25 cellular contexts compared by ENCODE assay signal in the genomic region with DNA sequence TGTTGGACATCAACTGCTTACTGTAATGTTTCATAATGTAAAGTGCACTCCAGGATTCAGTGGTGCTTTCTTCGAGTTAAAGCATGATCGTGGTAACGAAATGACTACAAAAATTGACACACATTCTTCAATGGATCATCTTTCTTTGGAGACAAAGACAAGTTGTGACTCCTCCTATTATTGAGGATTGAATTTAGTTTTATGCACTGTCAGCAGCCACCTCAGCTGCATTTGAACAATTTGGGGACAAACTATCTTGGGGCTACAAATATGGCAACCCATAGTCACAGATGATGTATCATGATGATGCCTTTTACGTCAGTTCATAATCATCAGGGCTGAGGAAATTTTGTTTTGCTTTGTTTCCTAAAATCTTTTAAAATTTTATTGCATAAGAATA.
DNase-seq lines count a peak whose midpoint lies in the region; ATAC-seq, FAIRE-seq and TF ChIP-seq lines count a peak whose summit lies in the region.
"Had no signal": no experiment of that assay in that cellular context is flagged by ENCODE, and none has a peak within 500 bp of the region (broad histone marks: within the 10 kb centered on the region; RNA-seq: fewer than 3 reads in every experiment).

No MANE protein-coding gene starts in this region.

- no peak for FAIRE-seq in HepG2 (lab: Jason Lieb, UNC)
- FAIRE-seq in K562 (lab: Jason Lieb, UNC): no peak
- FAIRE-seq: GM12878, GM12892, GM18507 had no signal

- H3K9me3 ChIP-seq in HepG2 (ENCODE audit: low read length) (no peaks in the 10 kb centered on the region), right lobe of liver (no peaks in the 10 kb centered on the region), K562 (replicated peaks; ENCODE audit: control insufficient read depth, insufficient read depth, low read depth, low read length) (no peaks in the 10 kb centered on the region), esophagus squamous epithelium (no peaks in the 10 kb centered on the region), colonic mucosa (no peaks in the 10 kb centered on the region)
- H3K9me3 ChIP-seq: BE2C, BLaER1 had no signal

- ATAC-seq in HepG2: no peak
- ATAC-seq in right lobe of liver: no peak
- ATAC-seq in K562: no peak
- ATAC-seq: GM12878 had no signal

- DNase-seq in HepG2 (ENCODE audit: low spot score) (no peak), right lobe of liver (no peak), K562 (ENCODE audit: extremely low read depth in 1 of 4, low spot score in 3 of 4) (no peak), esophagus squamous epithelium (lab: John Stamatoyannopoulos, UW) (no peak), ecto neural progenitor cell (ENCODE audit: low spot score) (no peak), colonic mucosa (no peak)
- DNase-seq: ACHN; BE2C; C1 segment of cervical spinal cord; CD4-positive, alpha-beta memory T cell; CD4-positive, CD25-positive, alpha-beta regulatory T cell; CD8-positive, alpha-beta memory T cell; COR-L47; DMS 273 treated with DMSO at 0.1 percent for 48 hours; DMS153; DMS53; DMS79; DND-41; EL; GDM1 had no signal

- H3K9ac ChIP-seq in HepG2 (ENCODE audit: insufficient read depth, low read depth, low read length): no peak overlapping the region
- no peak overlapping the region for H3K9ac ChIP-seq in K562 (ENCODE audit: insufficient read depth in 1 of 2, low read depth in 2 of 2, low read length in 2 of 2)
- H3K9ac ChIP-seq in colonic mucosa (ENCODE audit: low read depth in 2 of 2, low read length in 2 of 2): no peak overlapping the region
- H3K9ac ChIP-seq: BLaER1 had no signal

- H3K36me3 ChIP-seq in HepG2 (replicated peaks in 1 of 2; ENCODE audit: control insufficient read depth in 1 of 2, insufficient read depth in 2 of 2, low read length in 2 of 2) (no peaks in the 10 kb centered on the region), right lobe of liver (no peaks in the 10 kb centered on the region), K562 (ENCODE audit: control insufficient read depth, insufficient read depth, low read length) (no peaks in the 10 kb centered on the region), esophagus squamous epithelium (no peaks in the 10 kb centered on the region), colonic mucosa (no peaks in the 10 kb centered on the region)
- H3K36me3 ChIP-seq: BE2C, BLaER1 had no signal

- 0% methylated on average over 4 of the region's 4 CpGs for WGBS in HepG2 (ENCODE audit: low lambda C conversion rate)
- 88% methylated on average over 4 of the region's 4 CpGs for WGBS in right lobe of liver (ENCODE audit: insufficient coverage, low coverage, low lambda C conversion rate, missing lambda C conversion rate)
- WGBS in K562 (ENCODE audit: insufficient coverage, low coverage, missing lambda C conversion rate): 0% methylated on average over 4 of the region's 4 CpGs
- 70 to 91% methylated on average over 4 of the region's 4 CpGs for WGBS in esophagus squamous epithelium, 2 donors

- no peak for TF ChIP-seq EP300 in HepG2 (IDR thresholded peaks at IDR 0.05; ENCODE audit: low read depth in 2 of 2, low read length in 2 of 2)
- no peak for TF ChIP-seq EP300 in HepG2 (CRISPR knock-in tag; IDR thresholded peaks at IDR 0.05; ENCODE audit: borderline replicate concordance)
- TF ChIP-seq EP300 in K562 (IDR thresholded peaks at IDR 0.05; ENCODE audit: low read length): no peak

- TF ChIP-seq CTCF in HepG2 (CRISPR knock-in tag; IDR thresholded peaks at IDR 0.05) (no peak), right lobe of liver (IDR thresholded peaks at IDR 0.05) (no peak), K562 (IDR thresholded peaks at IDR 0.05 in 2 of 3, conservative IDR thresholded peaks at IDR 0.05 in 1 of 3; ENCODE audit: insufficient read depth in 2 of 3, low read depth in 1 of 3, low read length in 3 of 3) (no peak), esophagus squamous epithelium (IDR thresholded peaks at IDR 0.05) (no peak), colonic mucosa (IDR thresholded peaks at IDR 0.05) (no peak)

- no peak overlapping the region for H3K4me2 ChIP-seq in HepG2 (ENCODE audit: low read depth, low read length)
- H3K4me2 ChIP-seq in K562 (ENCODE audit: insufficient read depth, low read length): no peak overlapping the region
- H3K4me2 ChIP-seq: BLaER1 had no signal

- H4K20me1 ChIP-seq in HepG2 (ENCODE audit: insufficient read depth, low read length): no peaks in the 10 kb centered on the region
- H4K20me1 ChIP-seq in K562 (replicated peaks; ENCODE audit: control insufficient read depth, insufficient read depth, low read length): 0 out of 2 replicates have a peak, but pooled peaks cover 10% of the 10 kb centered on the region
- H4K20me1 ChIP-seq: BLaER1 had no signal

- H2AFZ ChIP-seq in HepG2 (ENCODE audit: low read length) (no peak overlapping the region), K562 (ENCODE audit: low read depth, low read length) (no peak overlapping the region)

- intact Hi-C loops in HepG2 (cut with micrococcal nuclease; ENCODE audit: unreplicated experiment) (no loop called here), right lobe of liver (cut with DNase I) (no loop called here), K562 (cut with micrococcal nuclease) (no loop called here), esophagus squamous epithelium (cut with DNase I) (no loop called here), colonic mucosa (cut with DNase I) (no loop called here)

- H3K27me3 ChIP-seq in HepG2 (ENCODE audit: control insufficient read depth in 1 of 2, insufficient read depth in 2 of 2, low read length in 2 of 2) (peaks cover 2 to 47% of the 10 kb centered on the region in 2 experiments; a peak in 4 of 5 replicates), right lobe of liver (no peaks in the 10 kb centered on the region), K562 (ENCODE audit: control insufficient read depth in 2 of 2, insufficient read depth in 2 of 2, low read length in 2 of 2) (peaks cover 2 to 6% of the 10 kb centered on the region in 2 experiments; a peak in 3 of 5 replicates), esophagus squamous epithelium (no peaks in the 10 kb centered on the region), colonic mucosa (no peaks in the 10 kb centered on the region)
- H3K27me3 ChIP-seq: BE2C, BLaER1 had no signal

- CTCF ChIA-PET in HepG2 (lab: Yijun Ruan, JAX; ENCODE audit: low intra/inter-chr PET ratio, low total read pairs) (no interaction called here), K562 (lab: Yijun Ruan, JAX; ENCODE audit: low intra/inter-chr PET ratio) (no interaction called here)

- no peak for TF ChIP-seq RAD21 in HepG2 (CRISPR knock-in tag; IDR thresholded peaks at IDR 0.05)
- TF ChIP-seq RAD21 in K562 (CRISPR knock-in tag; conservative IDR thresholded peaks at IDR 0.05 in 1 of 2, IDR thresholded peaks at IDR 0.05 in 1 of 2): no peak

- H3K9me1 ChIP-seq in K562 (ENCODE audit: control insufficient read depth, insufficient read depth, low read length): no peaks in the 10 kb centered on the region

- H3K4me3 ChIP-seq in HepG2 (replicated peaks in 1 of 3; ENCODE audit: insufficient read depth in 1 of 3, low read depth in 2 of 3, low read length in 3 of 3) (no peak overlapping the region), right lobe of liver (no peak overlapping the region), K562 (no peak overlapping the region), esophagus squamous epithelium (no peak overlapping the region), colonic mucosa (no peak overlapping the region)
- H3K4me3 ChIP-seq: BLaER1, GM12878 had no signal

- H3K27ac ChIP-seq in HepG2 (ENCODE audit: extremely low read length, insufficient read depth, low read length) (no peak overlapping the region), right lobe of liver (no peak overlapping the region), K562 (ENCODE audit: extremely low read depth, low read depth, low read length) (no peak overlapping the region), esophagus squamous epithelium (peak overlapping the region in 3 of 4 donors; percentile 11 to 63 (median 58)), colonic mucosa (no peak overlapping the region)
- H3K27ac ChIP-seq: 22Rv1, BLaER1 had no signal

- no peak for TF ChIP-seq POLR2A in HepG2 (IDR thresholded peaks at IDR 0.05; ENCODE audit: insufficient read depth in 1 of 2, low read depth in 2 of 2, low read length in 2 of 2)
- no peak for TF ChIP-seq POLR2A in right lobe of liver (IDR thresholded peaks at IDR 0.05)
- TF ChIP-seq POLR2A in K562 (conservative IDR thresholded peaks at IDR 0.05): no peak
- TF ChIP-seq POLR2A in esophagus squamous epithelium (IDR thresholded peaks at IDR 0.05): no peak

- POLR2A ChIA-PET in HepG2 (lab: Yijun Ruan, JAX) (no interaction called here), K562 (lab: Yijun Ruan, JAX) (no interaction called here)

- H3K4me1 ChIP-seq in HepG2 (ENCODE audit: insufficient read depth, low read length): no peaks in the 10 kb centered on the region
- peaks cover 0 to 4% (median 0%) of the 10 kb centered on the region in 4 donors for H3K4me1 ChIP-seq in right lobe of liver
- H3K4me1 ChIP-seq in K562 (replicated peaks in 1 of 2; ENCODE audit: control insufficient read depth in 2 of 2, insufficient read depth in 2 of 2, low read length in 2 of 2): peaks cover 0 to 12% of the 10 kb centered on the region in 2 experiments; a peak in 3 of 5 replicates
- peaks cover 12 to 74% (median 12%) of the 10 kb centered on the region in 3 donors for H3K4me1 ChIP-seq in esophagus squamous epithelium
- H3K4me1 ChIP-seq in colonic mucosa: no peaks in the 10 kb centered on the region
- H3K4me1 ChIP-seq: BLaER1 had no signal

- H3K79me2 ChIP-seq in HepG2 (ENCODE audit: insufficient read depth, low read length) (no peaks in the 10 kb centered on the region), K562 (ENCODE audit: control insufficient read depth, insufficient read depth, low read length) (no peaks in the 10 kb centered on the region)

- no TSS peak for BruUV-seq in HepG2 (replicated peaks; lab: Mats Ljungman, UMichigan)
- no TSS peak for BruUV-seq in K562 (replicated peaks; lab: Mats Ljungman, UMichigan)

- in situ Hi-C loops in HepG2 (cut with HindIII; ENCODE audit: extremely low pct_ligation_motif_present, low pct_unique_long_range_greater_than_20kb) (no loop called here), K562 (cut with MboI) (no loop called here)

TF ChIP-seq in HepG2, 621 proteins besides CTCF, POLR2A, EP300 and RAD21:
- TF ChIP-seq ZNF605 (CRISPR knock-in tag; IDR thresholded peaks at IDR 0.05): no peak
- peak; percentile 63 for TF ChIP-seq MAFF (IDR thresholded peaks at IDR 0.05; ENCODE audit: low read depth, low read length)
- TF ChIP-seq MAFK (conservative IDR thresholded peaks at IDR 0.05 in 1 of 2, IDR thresholded peaks at IDR 0.05 in 1 of 2; ENCODE audit: low read length in 2 of 2): peak; percentile 51 to 63

TF ChIP-seq in K562, 482 proteins besides CTCF, POLR2A, EP300 and RAD21:
- TF ChIP-seq ZNF316 (IDR thresholded peaks at IDR 0.05): 0 out of 2 replicates have a peak, but pooled peaks have one; percentile 18
- TF ChIP-seq MAFG (tag; conservative IDR thresholded peaks at IDR 0.05): 0 out of 2 replicates have a peak, but pooled peaks have one; percentile 8
- TF ChIP-seq HLTF (IDR thresholded peaks at IDR 0.05): no peak
- no peak for TF ChIP-seq ETV5 (CRISPR knock-in tag; IDR thresholded peaks at IDR 0.05; ENCODE audit: low read depth)
- 0 out of 2 replicates have a peak, but pooled peaks have one; percentile 21 for TF ChIP-seq MAFF (IDR thresholded peaks at IDR 0.05; ENCODE audit: low read length)

Comparison
In these comparisons a context has a peak if more than half of its experiments do, and no peak if none do; other contexts are left out.
1. H3K27ac ChIP-seq: peak in esophagus squamous epithelium (3 of 4); none in HepG2 (single experiment), right lobe of liver (0 of 3), K562 (single experiment) and colonic mucosa (single experiment).
2. Of the 241 proteins assayed by ChIP-seq in both HepG2 and K562: peak only in HepG2: MAFK; only in K562: MAFG; in both: MAFF; in neither: 238.